In the genomic region with DNA sequence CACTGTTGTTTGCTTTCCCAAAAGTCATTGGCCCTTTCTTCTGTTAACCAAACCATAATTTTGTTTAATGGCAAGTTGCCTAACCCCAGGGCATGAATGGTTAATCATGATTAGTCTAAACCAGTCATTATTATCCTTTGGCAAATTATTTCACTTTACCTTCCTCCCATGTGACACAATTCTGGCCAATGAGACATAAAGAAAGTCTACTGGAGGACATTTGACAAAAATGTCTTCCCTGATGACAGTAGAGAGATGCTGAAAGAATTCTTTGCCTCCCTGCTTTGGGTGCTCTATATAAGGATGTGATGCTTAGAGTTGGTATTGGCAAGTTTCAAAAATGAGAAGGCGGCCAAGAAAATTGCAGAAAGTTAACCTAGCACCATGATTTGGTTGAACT, we compare ENCODE assay signal across 26 cellular contexts.
"Had no signal": no experiment of that assay in that cellular context is flagged by ENCODE, and none has a peak within 500 bp of the region (broad histone marks: within the 10 kb centered on the region; RNA-seq: fewer than 3 reads in every experiment).

No MANE protein-coding gene starts in this region.

- H3K27me3 ChIP-seq: ascending aorta, colonic mucosa, transverse colon, vagina had no signal

- H3K27ac Mint-ChIP-seq: activated naive CD4-positive, alpha-beta T cell treated with anti-CD3 and anti-CD28 coated beads, Interleukin-2, amount 50 U/mL, for 24 hours; activated T-cell treated with anti-CD3 and anti-CD28 coated beads, Interleukin-2, amount 50 U/mL, for 72 hours; endodermal cell had no signal

- H3K4me3 ChIP-seq: ascending aorta, colonic mucosa, left ventricle myocardium inferior, transverse colon, vagina had no signal

- H3K27ac ChIP-seq: ascending aorta, colonic mucosa, epithelial cell of prostate, left ventricle myocardium inferior, transverse colon, vagina, VCaP had no signal

- H3K4me3 Mint-ChIP-seq: activated naive CD4-positive, alpha-beta T cell treated with anti-CD3 and anti-CD28 coated beads, Interleukin-2, amount 50 U/mL, for 24 hours; activated T-cell treated with anti-CD3 and anti-CD28 coated beads, Interleukin-2, amount 50 U/mL, for 72 hours; central memory CD8-positive, alpha-beta T cell; endodermal cell; neural crest cell had no signal

- H3K36me3 ChIP-seq: colonic mucosa, left ventricle myocardium inferior, vagina had no signal

- H3K27me3 Mint-ChIP-seq: activated naive CD4-positive, alpha-beta T cell treated with anti-CD3 and anti-CD28 coated beads, Interleukin-2, amount 50 U/mL, for 24 hours; central memory CD8-positive, alpha-beta T cell had no signal

- DNase-seq: activated CD4-positive, alpha-beta T cell treated with anti-CD3 and anti-CD28 coated beads, Interleukin-2, amount 50 U/mL, for 1 hour; activated CD4-positive, CD25-positive, alpha-beta regulatory T cell treated with anti-CD3 and anti-CD28 coated beads, Interleukin-2, amount 50 U/mL, for 72 hours; activated CD8-positive, alpha-beta memory T cell treated with anti-CD3 and anti-CD28 coated beads for 24 hours; activated CD8-positive, alpha-beta memory T cell treated with anti-CD3 and anti-CD28 coated beads, Interleukin-2, amount 50 U/mL, for 48 hours; activated effector memory CD4-positive, alpha-beta T cell treated with anti-CD3 and anti-CD28 coated beads, Interleukin-2, amount 50 U/mL, for 16 hours; activated T-cell treated with anti-CD3 and anti-CD28 coated beads, Interleukin-2, amount 50 U/mL, for 72 hours; colonic mucosa; endodermal cell; foreskin melanocyte; glutamatergic neuron; hippocampal formation; islet precursor cell; left ventricle myocardium inferior; mammary epithelial cell; right cardiac atrium; stimulated activated CD4-positive, alpha-beta T cell treated with anti-CD3 and anti-CD28 coated beads, Interleukin-2, amount 100 ng/mL, for 24 hours; stimulated activated naive CD8-positive, alpha-beta T cell treated with anti-CD3 and anti-CD28 coated beads, Interleukin-15, Interleukin-2, amounts not matched to agents 100 U/mL and 50 U/mL, for 24 hours; substantia nigra; transverse colon had no signal

- H3K4me1 Mint-ChIP-seq: neural crest cell had no signal

- H3K4me1 ChIP-seq: ascending aorta, colonic mucosa, left ventricle myocardium inferior, transverse colon, vagina had no signal

- H3K9me3 ChIP-seq: ascending aorta, colonic mucosa, left ventricle myocardium inferior, transverse colon, vagina had no signal

- H3K9me3 Mint-ChIP-seq: activated naive CD4-positive, alpha-beta T cell treated with anti-CD3 and anti-CD28 coated beads, Interleukin-2, amount 50 U/mL, for 24 hours; activated T-cell treated with anti-CD3 and anti-CD28 coated beads, Interleukin-2, amount 50 U/mL, for 72 hours; central memory CD8-positive, alpha-beta T cell; endodermal cell; neural crest cell had no signal
